Comparison of ENCODE assay signal across 28 cellular contexts in the genomic region with DNA sequence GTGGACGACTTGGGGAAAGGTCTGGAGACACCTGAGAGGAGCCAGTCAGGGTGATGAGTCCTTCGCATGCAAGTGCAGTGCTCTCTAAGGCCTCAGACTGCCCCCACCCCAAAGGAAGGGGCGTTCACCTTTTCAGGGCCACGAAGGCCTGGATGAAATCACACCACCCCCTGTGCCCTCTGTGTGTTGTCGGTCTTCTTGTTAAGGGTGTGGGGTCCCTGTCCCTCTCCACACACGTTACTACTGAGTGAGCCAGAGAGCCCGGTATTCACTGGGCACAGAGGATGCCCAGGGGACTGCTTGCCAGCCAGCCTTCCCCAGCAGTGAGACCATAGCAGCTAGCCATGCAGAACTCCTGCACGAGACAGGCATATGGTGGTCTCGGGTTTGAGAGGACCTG.
"Had no signal": no experiment of that assay in that cellular context is flagged by ENCODE, and none has a peak within 500 bp of the region (broad histone marks: within the 10 kb centered on the region; RNA-seq: fewer than 3 reads in every experiment).

No MANE protein-coding gene starts in this region.

- H3K36me3 Mint-ChIP-seq: natural killer cell treated with Interleukin-12 subunit alpha and Interleukin-12 subunit beta and Interleukin-15 and Interleukin-18, amount 100 ng/mL, for 72 hours had no signal

- H3K27me3 Mint-ChIP-seq: naive thymus-derived CD8-positive, alpha-beta T cell; natural killer cell treated with Interleukin-12 subunit alpha and Interleukin-12 subunit beta and Interleukin-15 and Interleukin-18, amount 100 ng/mL, for 72 hours; progenitor cell of endocrine pancreas; stimulated activated naive B cell treated with anti-CD40 and anti-IgM and Interleukin-4, amounts not matched to agents 10 μg/mL and 1 μg/mL and 100 μg/mL, for 72 hours; stimulated activated naive CD8-positive, alpha-beta T cell treated with anti-CD3 and anti-CD28 coated beads, Interleukin-15, Interleukin-2, amounts not matched to agents 100 ng/mL and 50 ng/mL, for 24 hours had no signal

- H3K9ac ChIP-seq: parathyroid adenoma had no signal

- H3K4me1 Mint-ChIP-seq: naive thymus-derived CD8-positive, alpha-beta T cell; neural crest cell; stimulated activated effector memory CD8-positive, alpha-beta T cell treated with anti-CD3 and anti-CD28 coated beads, Interleukin-12 subunit alpha, Interleukin-12 subunit beta, amount 100 ng/mL, for 72 hours; stimulated activated naive B cell treated with anti-CD40 and anti-IgM and Interleukin-4, amounts not matched to agents 10 μg/mL and 1 μg/mL and 100 μg/mL, for 72 hours had no signal

- H3K4me1 ChIP-seq: parathyroid adenoma, psoas muscle, right lobe of liver, sigmoid colon had no signal

- ATAC-seq: naive thymus-derived CD8-positive, alpha-beta T cell; natural killer cell treated with Interleukin-12 subunit alpha and Interleukin-12 subunit beta and Interleukin-15 and Interleukin-18, amount 100 ng/mL, for 72 hours; psoas muscle; right cardiac atrium; right lobe of liver; stimulated activated effector memory CD8-positive, alpha-beta T cell treated with anti-CD3 and anti-CD28 coated beads, Interleukin-12 subunit alpha, Interleukin-12 subunit beta, amount 100 ng/mL, for 72 hours; stimulated activated naive B cell treated with anti-CD40 and anti-IgM and Interleukin-4, amounts not matched to agents 10 μg/mL and 1 μg/mL and 100 μg/mL, for 72 hours had no signal

- H3K27ac ChIP-seq: neutrophil, ovary, parathyroid adenoma, psoas muscle, right lobe of liver, sigmoid colon, stomach, thoracic aorta, thyroid gland, tibial nerve, upper lobe of left lung, vagina had no signal

- DNase-seq: naive thymus-derived CD8-positive, alpha-beta T cell; nephron progenitor cell; occipital lobe; ovary; psoas muscle; right cardiac atrium; right lobe of liver; sigmoid colon; small intestine; stimulated activated CD4-positive, alpha-beta T cell treated with anti-CD3 and anti-CD28 coated beads, Interleukin-15, amount 100 ng/mL, for 24 hours; stimulated activated CD4-positive, alpha-beta T cell treated with anti-CD3 and anti-CD28 coated beads, Interleukin-2, amount 100 ng/mL, for 24 hours; stimulated activated CD4-positive, alpha-beta T cell treated with anti-CD3 and anti-CD28 coated beads, Interleukin-2, amount 100 ng/mL, for 48 hours; stimulated activated CD4-positive, alpha-beta T cell treated with anti-CD3 and anti-CD28 coated beads, Interleukin-4, amount 100 ng/mL, for 24 hours; stimulated activated naive B cell treated with anti-CD40 and anti-IgM and Interleukin-4, amounts not matched to agents 10 μg/mL and 1 μg/mL and 100 μg/mL, for 72 hours; stimulated activated naive CD4-positive, alpha-beta T cell treated with Interleukin-2 at 50 U/mL for 16 hours; stomach; thyroid gland; upper lobe of left lung had no signal

- H3K4me3 Mint-ChIP-seq: naive thymus-derived CD8-positive, alpha-beta T cell; natural killer cell treated with Interleukin-12 subunit alpha and Interleukin-12 subunit beta and Interleukin-15 and Interleukin-18, amount 100 ng/mL, for 72 hours; nephron progenitor cell; neural crest cell; stimulated activated effector memory CD8-positive, alpha-beta T cell treated with anti-CD3 and anti-CD28 coated beads, Interleukin-12 subunit alpha, Interleukin-12 subunit beta, amount 100 ng/mL, for 72 hours; stimulated activated naive B cell treated with anti-CD40 and anti-IgM and Interleukin-4, amounts not matched to agents 10 μg/mL and 1 μg/mL and 100 μg/mL, for 72 hours; stimulated activated naive CD8-positive, alpha-beta T cell treated with anti-CD3 and anti-CD28 coated beads, Interleukin-15, Interleukin-2, amounts not matched to agents 100 ng/mL and 50 ng/mL, for 24 hours had no signal

- H3K36me3 ChIP-seq: ovary, right lobe of liver, thyroid gland, vagina had no signal

- H3K4me3 ChIP-seq: ovary, psoas muscle, right lobe of liver, sigmoid colon, stomach, thoracic aorta, thyroid gland, tibial nerve, upper lobe of left lung, vagina had no signal

- H3K9me3 ChIP-seq: neutrophil, ovary, psoas muscle, right lobe of liver, sigmoid colon, stomach, thoracic aorta, thyroid gland, tibial nerve, upper lobe of left lung, vagina had no signal

- H3K27ac Mint-ChIP-seq: natural killer cell treated with Interleukin-12 subunit alpha and Interleukin-12 subunit beta and Interleukin-15 and Interleukin-18, amount 100 ng/mL, for 72 hours; nephron progenitor cell; progenitor cell of endocrine pancreas; stimulated activated effector memory CD8-positive, alpha-beta T cell treated with anti-CD3 and anti-CD28 coated beads, Interleukin-12 subunit alpha, Interleukin-12 subunit beta, amount 100 ng/mL, for 72 hours; stimulated activated naive B cell treated with anti-CD40 and anti-IgM and Interleukin-4, amounts not matched to agents 10 μg/mL and 1 μg/mL and 100 μg/mL, for 72 hours; stimulated activated naive CD8-positive, alpha-beta T cell treated with anti-CD3 and anti-CD28 coated beads, Interleukin-15, Interleukin-2, amounts not matched to agents 100 ng/mL and 50 ng/mL, for 24 hours had no signal

- H3K27me3 ChIP-seq: neutrophil, ovary, right lobe of liver, sigmoid colon, stomach, thyroid gland, tibial nerve, upper lobe of left lung, vagina had no signal

- H3K79me2 ChIP-seq: parathyroid adenoma had no signal

- H3K9me3 Mint-ChIP-seq: naive thymus-derived CD8-positive, alpha-beta T cell; natural killer cell treated with Interleukin-12 subunit alpha and Interleukin-12 subunit beta and Interleukin-15 and Interleukin-18, amount 100 ng/mL, for 72 hours; neural crest cell; stimulated activated effector memory CD8-positive, alpha-beta T cell treated with anti-CD3 and anti-CD28 coated beads, Interleukin-12 subunit alpha, Interleukin-12 subunit beta, amount 100 ng/mL, for 72 hours; stimulated activated naive B cell treated with anti-CD40 and anti-IgM and Interleukin-4, amounts not matched to agents 10 μg/mL and 1 μg/mL and 100 μg/mL, for 72 hours; stimulated activated naive CD8-positive, alpha-beta T cell treated with anti-CD3 and anti-CD28 coated beads, Interleukin-15, Interleukin-2, amounts not matched to agents 100 ng/mL and 50 ng/mL, for 24 hours had no signal
